In genomic region chr10:130808243-130808642, GRCh38 we compare ENCODE assay signal across 23 cellular contexts.
"Had no signal": no experiment of that assay in that cellular context is flagged by ENCODE, and none has a peak within 500 bp of the region (broad histone marks: within the 10 kb centered on the region; RNA-seq: fewer than 3 reads in every experiment).

No MANE protein-coding gene starts in this region.

- H3K4me3 Mint-ChIP-seq: activated CD4-positive, alpha-beta memory T cell treated with anti-CD3 and anti-CD28 coated beads, Interleukin-2, amount 10 ng/mL, durations not matched to agents 7 days and 5 days; activated naive CD8-positive, alpha-beta T cell treated with anti-CD3 and anti-CD28 coated beads, Interleukin-2, amount 10 ng/mL, durations not matched to agents 7 days and 5 days had no signal

- H3K27me3 ChIP-seq: adrenal gland, Peyer's patch, SJCRH30 had no signal

- H3K27ac Mint-ChIP-seq: activated CD4-positive, alpha-beta memory T cell treated with anti-CD3 and anti-CD28 coated beads, Interleukin-2, amount 10 ng/mL, durations not matched to agents 7 days and 5 days; activated naive CD8-positive, alpha-beta T cell treated with anti-CD3 and anti-CD28 coated beads, Interleukin-2, amount 10 ng/mL, durations not matched to agents 7 days and 5 days had no signal

- H3K36me3 ChIP-seq: adrenal gland, Peyer's patch, SJCRH30 had no signal

- H3K9ac ChIP-seq: SK-N-SH had no signal

- DNase-seq: activated CD4-positive, alpha-beta memory T cell treated with anti-CD3 and anti-CD28 coated beads, Interleukin-2, amount 10 ng/mL, durations not matched to agents 7 days and 5 days; activated CD4-positive, alpha-beta T cell treated with anti-CD3 and anti-CD28 coated beads, Interleukin-2, amount 50 U/mL, for 1 hour; activated CD4-positive, CD25-positive, alpha-beta regulatory T cell; activated CD8-positive, alpha-beta memory T cell treated with anti-CD3 and anti-CD28 coated beads, Interleukin-2, amount 50 U/mL, for 4 hours; activated naive CD4-positive, alpha-beta T cell treated with anti-CD3 and anti-CD28 coated beads, Interleukin-2, amount 50 U/mL, for 16 hours; activated naive CD8-positive, alpha-beta T cell treated with anti-CD3 and anti-CD28 coated beads, Interleukin-2, amount 10 ng/mL, durations not matched to agents 7 days and 5 days; activated T-cell treated with anti-CD3 and anti-CD28 coated beads, Interleukin-2, amount 50 U/mL, for 1 hour; anterior cingulate cortex; Kasumi-1; NCI-H1105 treated with DMSO at 0.1 percent for 48 hours; NCI-H1436 treated with DMSO at 0.1 percent for 48 hours; NCI-H187; NCI-H2081; NCI-H510A treated with DMSO at 0.1 percent for 48 hours; NCI-H69; Right ventricle myocardium superior; SJCRH30; SK-N-SH; T-helper 1 cell had no signal

- H3K4me3 ChIP-seq: adrenal gland, Peyer's patch, SJCRH30 had no signal

- H3K27ac ChIP-seq: adrenal gland, Peyer's patch, RWPE1, SJCRH30, VCaP had no signal

- H3K9me3 Mint-ChIP-seq: activated naive CD8-positive, alpha-beta T cell treated with anti-CD3 and anti-CD28 coated beads, Interleukin-2, amount 10 ng/mL, durations not matched to agents 7 days and 5 days had no signal

- H3K27me3 Mint-ChIP-seq: activated CD4-positive, alpha-beta memory T cell treated with anti-CD3 and anti-CD28 coated beads, Interleukin-2, amount 10 ng/mL, durations not matched to agents 7 days and 5 days; activated naive CD8-positive, alpha-beta T cell treated with anti-CD3 and anti-CD28 coated beads, Interleukin-2, amount 10 ng/mL, durations not matched to agents 7 days and 5 days had no signal

- H3K36me3 Mint-ChIP-seq: activated naive CD8-positive, alpha-beta T cell treated with anti-CD3 and anti-CD28 coated beads, Interleukin-2, amount 10 ng/mL, durations not matched to agents 7 days and 5 days had no signal

- H3K9me2 ChIP-seq: SK-N-SH had no signal

- H3K4me2 ChIP-seq: SK-N-SH had no signal

- H3K4me1 ChIP-seq: adrenal gland, Peyer's patch, SJCRH30 had no signal

- H3K9me3 ChIP-seq: adrenal gland, SJCRH30, SK-N-SH had no signal

- H3K4me1 Mint-ChIP-seq: activated CD4-positive, alpha-beta memory T cell treated with anti-CD3 and anti-CD28 coated beads, Interleukin-2, amount 10 ng/mL, durations not matched to agents 7 days and 5 days; activated naive CD8-positive, alpha-beta T cell treated with anti-CD3 and anti-CD28 coated beads, Interleukin-2, amount 10 ng/mL, durations not matched to agents 7 days and 5 days had no signal
